Comparison of ENCODE assay signal across 23 cellular contexts in the genomic region with DNA sequence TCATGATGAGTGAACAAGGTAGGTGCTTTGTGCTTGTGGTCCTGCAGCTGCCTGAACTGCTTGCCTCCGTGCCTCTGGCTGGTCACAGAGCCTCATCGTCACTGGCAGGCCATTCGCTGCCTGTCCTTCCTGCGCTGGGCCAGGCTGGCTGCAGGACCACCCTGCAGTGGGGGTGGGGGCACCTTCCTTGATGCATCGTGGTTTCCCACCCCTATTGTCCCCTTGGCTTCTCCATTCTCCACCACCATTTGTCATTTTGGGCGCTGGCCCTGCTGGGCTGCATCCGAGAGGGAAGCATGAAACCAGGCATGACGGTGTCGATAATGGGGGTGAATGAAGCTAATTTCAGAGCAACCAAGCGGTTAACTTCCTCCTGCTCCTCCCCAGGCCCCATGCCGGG.
"Had no signal": no experiment of that assay in that cellular context is flagged by ENCODE, and none has a peak within 500 bp of the region (broad histone marks: within the 10 kb centered on the region; RNA-seq: fewer than 3 reads in every experiment).

No MANE protein-coding gene starts in this region.

- DNase-seq: cerebellar nuclear complex; erythroblast; foreskin keratinocyte; head of caudate nucleus; left colon; mammary epithelial cell; mucosa of descending colon; naive thymus-derived CD8-positive, alpha-beta T cell; psoas muscle; sigmoid colon; stimulated activated CD4-positive, alpha-beta T cell treated with anti-CD3 and anti-CD28 coated beads, Interleukin-2, amount 100 ng/mL, for 24 hours; stimulated activated CD4-positive, alpha-beta T cell treated with anti-CD3 and anti-CD28 coated beads, Interleukin-4, amount 100 ng/mL, for 4 hours; stimulated activated naive B cell treated with anti-CD40 and anti-IgM and Interleukin-4, amounts not matched to agents 10 μg/mL and 1 μg/mL and 100 μg/mL, for 72 hours; stimulated activated naive CD8-positive, alpha-beta T cell treated with anti-CD3 and anti-CD28 coated beads, Interleukin-15, amount 100 ng/mL, for 72 hours; testis; transverse colon had no signal

- H2AFZ ChIP-seq: hepatocyte had no signal

- H3K27me3 ChIP-seq: foreskin keratinocyte, testis had no signal

- ATAC-seq: foreskin keratinocyte; left colon; mucosa of descending colon; naive thymus-derived CD8-positive, alpha-beta T cell; psoas muscle; stimulated activated naive B cell treated with anti-CD40 and anti-IgM and Interleukin-4, amounts not matched to agents 10 μg/mL and 1 μg/mL and 100 μg/mL, for 72 hours; stimulated activated naive CD8-positive, alpha-beta T cell treated with anti-CD3 and anti-CD28 coated beads, Interleukin-15, amount 100 ng/mL, for 72 hours had no signal

- H3K27ac Mint-ChIP-seq: dendritic cell treated with granulocyte-macrophage colony-stimulating factor and Interleukin-4, amounts not matched to agents 40 ng/mL and 50 ng/mL, for 4 days; stimulated activated naive B cell treated with anti-CD40 and anti-IgM and Interleukin-4, amounts not matched to agents 10 μg/mL and 1 μg/mL and 100 μg/mL, for 72 hours; stimulated activated naive CD8-positive, alpha-beta T cell treated with anti-CD3 and anti-CD28 coated beads, Interleukin-15, amount 100 ng/mL, for 72 hours had no signal

- H3K4me1 ChIP-seq: foreskin keratinocyte, psoas muscle, sigmoid colon, testis, transverse colon had no signal

- H3K79me2 ChIP-seq: hepatocyte had no signal

- H3K27ac ChIP-seq: foreskin keratinocyte, hepatocyte, neutrophil, psoas muscle, sigmoid colon, skin epidermis, testis, transverse colon had no signal

- H3K9me3 Mint-ChIP-seq: dendritic cell treated with granulocyte-macrophage colony-stimulating factor and Interleukin-4, amounts not matched to agents 40 ng/mL and 50 ng/mL, for 4 days; stimulated activated naive B cell treated with anti-CD40 and anti-IgM and Interleukin-4, amounts not matched to agents 10 μg/mL and 1 μg/mL and 100 μg/mL, for 72 hours; stimulated activated naive CD8-positive, alpha-beta T cell treated with anti-CD3 and anti-CD28 coated beads, Interleukin-15, amount 100 ng/mL, for 72 hours had no signal

- H3K36me3 Mint-ChIP-seq: naive thymus-derived CD8-positive, alpha-beta T cell; stimulated activated naive B cell treated with anti-CD40 and anti-IgM and Interleukin-4, amounts not matched to agents 10 μg/mL and 1 μg/mL and 100 μg/mL, for 72 hours had no signal

- H3K4me3 Mint-ChIP-seq: dendritic cell treated with granulocyte-macrophage colony-stimulating factor and Interleukin-4, amounts not matched to agents 40 ng/mL and 50 ng/mL, for 4 days; naive thymus-derived CD8-positive, alpha-beta T cell; stimulated activated naive B cell treated with anti-CD40 and anti-IgM and Interleukin-4, amounts not matched to agents 10 μg/mL and 1 μg/mL and 100 μg/mL, for 72 hours; stimulated activated naive CD8-positive, alpha-beta T cell treated with anti-CD3 and anti-CD28 coated beads, Interleukin-15, amount 100 ng/mL, for 72 hours had no signal

- H3K4me2 ChIP-seq: hepatocyte had no signal

- H3K9me3 ChIP-seq: mucosa of descending colon, neutrophil, psoas muscle, sigmoid colon, testis, transverse colon had no signal

- H3K4me3 ChIP-seq: hepatocyte, mucosa of descending colon, psoas muscle, sigmoid colon, skin epidermis, testis, transverse colon had no signal

- FAIRE-seq: colon, endothelial cell of umbilical vein, urothelium cell line had no signal

- H3K36me3 ChIP-seq: neutrophil, sigmoid colon, transverse colon had no signal

- H3K4me1 Mint-ChIP-seq: naive thymus-derived CD8-positive, alpha-beta T cell; stimulated activated naive B cell treated with anti-CD40 and anti-IgM and Interleukin-4, amounts not matched to agents 10 μg/mL and 1 μg/mL and 100 μg/mL, for 72 hours; stimulated activated naive CD8-positive, alpha-beta T cell treated with anti-CD3 and anti-CD28 coated beads, Interleukin-15, amount 100 ng/mL, for 72 hours had no signal
